In the genomic region with DNA sequence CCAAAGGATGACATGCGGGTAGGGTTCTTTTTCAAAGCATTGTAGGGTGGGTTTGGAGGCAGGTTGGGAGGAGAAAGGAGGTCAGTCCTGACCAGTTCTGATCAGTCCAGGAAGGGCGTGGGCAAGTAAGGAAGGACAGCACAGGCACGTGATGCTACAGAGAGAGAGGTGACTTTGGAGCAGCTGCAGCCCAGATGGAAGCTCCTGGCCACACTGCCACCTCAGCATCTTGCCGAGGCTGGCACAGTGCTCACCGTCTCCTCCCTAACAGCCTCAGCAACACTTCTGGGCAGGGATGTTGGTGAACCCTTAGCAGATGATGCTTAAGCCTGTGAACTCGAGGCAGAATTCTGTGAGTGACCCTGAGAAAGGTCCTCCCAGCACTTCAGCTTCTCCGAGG, we compare ENCODE assay signal across 26 cellular contexts.
"Had no signal": no experiment of that assay in that cellular context is flagged by ENCODE, and none has a peak within 500 bp of the region (broad histone marks: within the 10 kb centered on the region; RNA-seq: fewer than 3 reads in every experiment).

No MANE protein-coding gene starts in this region.

- H3K9me3 ChIP-seq: ovary, psoas muscle, right lobe of liver, sigmoid colon, stomach, thoracic aorta, thyroid gland, tibial nerve, upper lobe of left lung, vagina had no signal

- H3K36me3 ChIP-seq: neural progenitor cell, ovary, right lobe of liver, sigmoid colon, stomach, thoracic aorta, thyroid gland, tibial nerve, upper lobe of left lung, vagina had no signal

- ATAC-seq: natural killer cell; psoas muscle; right cardiac atrium; stimulated activated effector memory CD8-positive, alpha-beta T cell treated with anti-CD3 and anti-CD28 coated beads, Interleukin-12 subunit alpha, Interleukin-12 subunit beta, amount 100 ng/mL, for 72 hours; stimulated activated naive B cell treated with anti-CD40 and anti-IgM and Interleukin-4, amounts not matched to agents 10 μg/mL and 1 μg/mL and 100 μg/mL, for 72 hours had no signal

- H3K4me3 Mint-ChIP-seq: natural killer cell; nephron; neural progenitor cell; stimulated activated effector memory CD8-positive, alpha-beta T cell treated with anti-CD3 and anti-CD28 coated beads, Interleukin-12 subunit alpha, Interleukin-12 subunit beta, amount 100 ng/mL, for 72 hours; stimulated activated naive B cell treated with anti-CD40 and anti-IgM and Interleukin-4, amounts not matched to agents 10 μg/mL and 1 μg/mL and 100 μg/mL, for 72 hours had no signal

- H3K27ac Mint-ChIP-seq: natural killer cell; nephron; neural progenitor cell; progenitor cell of endocrine pancreas; stimulated activated effector memory CD8-positive, alpha-beta T cell treated with anti-CD3 and anti-CD28 coated beads, Interleukin-12 subunit alpha, Interleukin-12 subunit beta, amount 100 ng/mL, for 72 hours; stimulated activated naive B cell treated with anti-CD40 and anti-IgM and Interleukin-4, amounts not matched to agents 10 μg/mL and 1 μg/mL and 100 μg/mL, for 72 hours had no signal

- H3K27ac ChIP-seq: neural progenitor cell, ovary, parathyroid adenoma, psoas muscle, right lobe of liver, sigmoid colon, stomach, thoracic aorta, thyroid gland, tibial nerve, upper lobe of left lung, vagina had no signal

- H3K4me1 Mint-ChIP-seq: natural killer cell; stimulated activated effector memory CD8-positive, alpha-beta T cell treated with anti-CD3 and anti-CD28 coated beads, Interleukin-12 subunit alpha, Interleukin-12 subunit beta, amount 100 ng/mL, for 72 hours; stimulated activated naive B cell treated with anti-CD40 and anti-IgM and Interleukin-4, amounts not matched to agents 10 μg/mL and 1 μg/mL and 100 μg/mL, for 72 hours had no signal

- H3K79me2 ChIP-seq: parathyroid adenoma had no signal

- H3K4me2 ChIP-seq: neural progenitor cell had no signal

- DNase-seq: natural killer cell; occipital lobe; ovary; psoas muscle; right cardiac atrium; right lobe of liver; sigmoid colon; small intestine; stimulated activated CD4-positive, alpha-beta T cell treated with anti-CD3 and anti-CD28 coated beads, Interleukin-15, amount 100 ng/mL, for 24 hours; stimulated activated CD4-positive, alpha-beta T cell treated with anti-CD3 and anti-CD28 coated beads, Interleukin-2, amount 100 ng/mL, for 24 hours; stimulated activated CD4-positive, alpha-beta T cell treated with anti-CD3 and anti-CD28 coated beads, Interleukin-2, amount 100 ng/mL, for 48 hours; stimulated activated CD4-positive, alpha-beta T cell treated with anti-CD3 and anti-CD28 coated beads, Interleukin-4, amount 100 ng/mL, for 24 hours; stimulated activated naive B cell treated with anti-CD40 and anti-IgM and Interleukin-4, amounts not matched to agents 10 μg/mL and 1 μg/mL and 100 μg/mL, for 72 hours; stimulated activated naive CD4-positive, alpha-beta T cell treated with Interleukin-2 at 50 U/mL for 16 hours; stomach; thyroid gland; trophoblast cell had no signal

- H3K4me1 ChIP-seq: neural progenitor cell, right lobe of liver, thyroid gland had no signal

- H3K27me3 ChIP-seq: neural progenitor cell, ovary, right lobe of liver, sigmoid colon, stomach, thyroid gland, tibial nerve, upper lobe of left lung, vagina had no signal

- H3K4me3 ChIP-seq: neural progenitor cell, ovary, psoas muscle, right lobe of liver, sigmoid colon, stomach, thoracic aorta, thyroid gland, tibial nerve, upper lobe of left lung, vagina had no signal

- H3K27me3 Mint-ChIP-seq: stimulated activated naive B cell treated with anti-CD40 and anti-IgM and Interleukin-4, amounts not matched to agents 10 μg/mL and 1 μg/mL and 100 μg/mL, for 72 hours had no signal

- H3K36me3 Mint-ChIP-seq: natural killer cell; stimulated activated effector memory CD8-positive, alpha-beta T cell treated with anti-CD3 and anti-CD28 coated beads, Interleukin-12 subunit alpha, Interleukin-12 subunit beta, amount 100 ng/mL, for 72 hours; stimulated activated naive B cell treated with anti-CD40 and anti-IgM and Interleukin-4, amounts not matched to agents 10 μg/mL and 1 μg/mL and 100 μg/mL, for 72 hours had no signal

- H2AFZ ChIP-seq: neural progenitor cell, parathyroid adenoma had no signal

- H3K9ac ChIP-seq: neural progenitor cell, parathyroid adenoma had no signal
